16 cellular contexts compared by ENCODE assay signal in genomic region chr19:38843175-38843758, GRCh38. TPM values are rescaled to one million over a fixed set of nuclear protein-coding genes. Genes with fewer than 3 reads are reported as not detected.
DNase-seq lines count a peak whose midpoint lies in the region; ATAC-seq and TF ChIP-seq lines count a peak whose summit lies in the region.
"Had no signal": no experiment of that assay in that cellular context is flagged by ENCODE, and none has a peak within 500 bp of the region (broad histone marks: within the 10 kb centered on the region; RNA-seq: fewer than 3 reads in every experiment).

No MANE protein-coding gene starts in this region.

- peaks cover 100% of the 10 kb centered on the region for H3K4me1 Mint-ChIP-seq in activated T-cell treated with anti-CD3 and anti-CD28 coated beads, Interleukin-2, amount 50 U/mL, for 72 hours (ENCODE audit: low read depth)
- peaks cover 10% of the 10 kb centered on the region for H3K4me1 Mint-ChIP-seq in endodermal cell
- H3K4me1 Mint-ChIP-seq in stimulated activated naive B cell treated with anti-CD40 and anti-IgM and Interleukin-4, amounts not matched to agents 10 μg/mL and 1 μg/mL and 100 μg/mL, for 72 hours: peaks cover 52 to 86% of the 10 kb centered on the region in 2 donors

- peaks cover 31 to 76% of the 10 kb centered on the region in 2 donors for H3K36me3 Mint-ChIP-seq in activated T-cell treated with anti-CD3 and anti-CD28 coated beads, Interleukin-2, amount 50 U/mL, for 72 hours (ENCODE audit: insufficient read depth in 2 of 2)
- H3K36me3 Mint-ChIP-seq in endodermal cell (ENCODE audit: low read depth): peaks cover 94% of the 10 kb centered on the region
- peaks cover 65 to 84% of the 10 kb centered on the region in 2 donors for H3K36me3 Mint-ChIP-seq in stimulated activated naive B cell treated with anti-CD40 and anti-IgM and Interleukin-4, amounts not matched to agents 10 μg/mL and 1 μg/mL and 100 μg/mL, for 72 hours

- H3K9ac ChIP-seq in endodermal cell (ENCODE audit: extremely low read depth, low read length, poor library complexity, severe bottlenecking): no peak overlapping the region

- WGBS in endodermal cell (ENCODE audit: insufficient coverage in 1 of 2, insufficient read length in 1 of 2), 2 experiments: 96 to 98% methylated on average over 5 to 9 of the region's 9 CpGs

- no peak for ATAC-seq in activated T-cell treated with anti-CD3 and anti-CD28 coated beads, Interleukin-2, amount 50 U/mL, for 72 hours (replicated peaks in 1 of 2)
- no peak for ATAC-seq in stimulated activated naive B cell treated with anti-CD40 and anti-IgM and Interleukin-4, amounts not matched to agents 10 μg/mL and 1 μg/mL and 100 μg/mL, for 72 hours (replicated peaks)
- no peak for ATAC-seq in HG03097 (IDR thresholded peaks at IDR 0.05; ENCODE audit: low FRiP score, unreplicated experiment)
- no peak for ATAC-seq in GM18873 (IDR thresholded peaks at IDR 0.05; ENCODE audit: low FRiP score, unreplicated experiment)
- ATAC-seq: esophagus mucosa had no signal

- no peak for DNase-seq in activated T-cell treated with anti-CD3 and anti-CD28 coated beads, Interleukin-2, amount 50 U/mL, for 72 hours
- no peak for DNase-seq in activated T-cell treated with anti-CD3 and anti-CD28 coated beads, Interleukin-2, amount 50 U/mL, for 1 hour
- DNase-seq in RWPE1 (ENCODE audit: low spot score) (no peak), endodermal cell (no peak), islet precursor cell (no peak)
- DNase-seq in stimulated activated naive B cell treated with anti-CD40 and anti-IgM and Interleukin-4, amounts not matched to agents 10 μg/mL and 1 μg/mL and 100 μg/mL, for 72 hours: no peak
- DNase-seq: DMS79 treated with DMSO at 0.1 percent for 48 hours, hippocampal formation had no signal

- H3K9me3 ChIP-seq in endodermal cell (ENCODE audit: control insufficient read depth, low read length): no peaks in the 10 kb centered on the region
- H3K9me3 ChIP-seq: vagina had no signal

- H3K36me3 ChIP-seq in endodermal cell (ENCODE audit: control insufficient read depth, insufficient read depth, low read length): peaks cover 96% of the 10 kb centered on the region

- TF ChIP-seq CTCF in RWPE1 (conservative IDR thresholded peaks at IDR 0.05; ENCODE audit: low read depth) (no peak), endodermal cell (conservative IDR thresholded peaks at IDR 0.05) (no peak)

- peak overlapping the region; percentile 88 for H3K27ac Mint-ChIP-seq in activated T-cell treated with anti-CD3 and anti-CD28 coated beads, Interleukin-2, amount 50 U/mL, for 72 hours
- H3K27ac Mint-ChIP-seq in endodermal cell: peak overlapping the region; percentile 56
- peak overlapping the region; percentile 80 for H3K27ac Mint-ChIP-seq in stimulated activated naive B cell treated with anti-CD40 and anti-IgM and Interleukin-4, amounts not matched to agents 10 μg/mL and 1 μg/mL and 100 μg/mL, for 72 hours

- CTCF ChIA-PET in RWPE1 (lab: Yijun Ruan, JAX): no interaction called here

- H3K9me3 Mint-ChIP-seq in activated T-cell treated with anti-CD3 and anti-CD28 coated beads, Interleukin-2, amount 50 U/mL, for 72 hours: no peaks in the 10 kb centered on the region
- no peaks in the 10 kb centered on the region for H3K9me3 Mint-ChIP-seq in endodermal cell
- no peaks in the 10 kb centered on the region for H3K9me3 Mint-ChIP-seq in stimulated activated naive B cell treated with anti-CD40 and anti-IgM and Interleukin-4, amounts not matched to agents 10 μg/mL and 1 μg/mL and 100 μg/mL, for 72 hours

- H3K4me3 Mint-ChIP-seq in activated T-cell treated with anti-CD3 and anti-CD28 coated beads, Interleukin-2, amount 50 U/mL, for 72 hours: peak overlapping the region; percentile 69 to 92
- no peak overlapping the region for H3K4me3 Mint-ChIP-seq in endodermal cell
- peak overlapping the region; percentile 59 to 61 for H3K4me3 Mint-ChIP-seq in stimulated activated naive B cell treated with anti-CD40 and anti-IgM and Interleukin-4, amounts not matched to agents 10 μg/mL and 1 μg/mL and 100 μg/mL, for 72 hours

- H3K4me1 ChIP-seq in endodermal cell (ENCODE audit: control insufficient read depth, insufficient read depth, low read length): peaks cover 8% of the 10 kb centered on the region

- H3K27me3 Mint-ChIP-seq in activated T-cell treated with anti-CD3 and anti-CD28 coated beads, Interleukin-2, amount 50 U/mL, for 72 hours (ENCODE audit: low read depth): no peaks in the 10 kb centered on the region
- H3K27me3 Mint-ChIP-seq in endodermal cell (ENCODE audit: insufficient read depth): no peaks in the 10 kb centered on the region
- H3K27me3 Mint-ChIP-seq in stimulated activated naive B cell treated with anti-CD40 and anti-IgM and Interleukin-4, amounts not matched to agents 10 μg/mL and 1 μg/mL and 100 μg/mL, for 72 hours: no peaks in the 10 kb centered on the region

- H3K27me3 ChIP-seq in endodermal cell (ENCODE audit: control insufficient read depth, insufficient read depth, low read length, poor library complexity, severe bottlenecking): no peaks in the 10 kb centered on the region
- H3K27me3 ChIP-seq: vagina had no signal

- POLR2A ChIA-PET in RWPE1 (lab: Yijun Ruan, JAX; ENCODE audit: low non-redundant PET): no interaction called here

- H3K4me3 ChIP-seq in endodermal cell (ENCODE audit: low read length): no peak overlapping the region
- H3K4me3 ChIP-seq: vagina had no signal

- peak overlapping the region; percentile 99 for H3K27ac ChIP-seq in RWPE1
- H3K27ac ChIP-seq in endodermal cell (ENCODE audit: low read depth, low read length): no peak overlapping the region
- H3K27ac ChIP-seq: HL-60, vagina had no signal

RNA-seq across cellular contexts. Expression of gene HNRNPL, which starts 6.5 kb away (rescaled TPM):
- total RNA-seq in activated T-cell treated with anti-CD3 and anti-CD28 coated beads, Interleukin-2, amount 50 U/mL, for 72 hours: 100 to 1,000 TPM; 427 to 457 TPM
- total RNA-seq in endodermal cell: 100 to 1,000 TPM; 607 to 646 TPM
- polyA plus RNA-seq in endodermal cell (2013, experiment 1 of 2): 602 TPM
- 584 TPM for polyA plus RNA-seq in endodermal cell (2013, experiment 2 of 2)

RNA-seq across cellular contexts. Expression of gene ECH1, which starts 11.7 kb away (rescaled TPM):
- total RNA-seq in activated T-cell treated with anti-CD3 and anti-CD28 coated beads, Interleukin-2, amount 50 U/mL, for 72 hours: 100 to 1,000 TPM; 183 to 210 TPM
- 100 to 1,000 TPM; 114 to 129 TPM for total RNA-seq in endodermal cell
- polyA plus RNA-seq in endodermal cell (2013, experiment 1 of 2): 72.3 TPM
- 68.9 TPM for polyA plus RNA-seq in endodermal cell (2013, experiment 2 of 2)

RNA-seq across cellular contexts. Expression of gene LGALS4, which starts 30.5 kb away (rescaled TPM):
- 1 to 10 TPM; 2.3 to 4.1 TPM for total RNA-seq in activated T-cell treated with anti-CD3 and anti-CD28 coated beads, Interleukin-2, amount 50 U/mL, for 72 hours
- under 1 TPM; 0.49 to 0.84 TPM for total RNA-seq in endodermal cell
- polyA plus RNA-seq in endodermal cell (2013, experiment 1 of 2): 0.50 TPM
- polyA plus RNA-seq in endodermal cell (2013, experiment 2 of 2): 0.29 TPM
- total RNA-seq: osteoblast, vagina had no signal

RNA-seq across cellular contexts. Expression of gene RINL, which starts 34.8 kb away (rescaled TPM):
- 100 to 1,000 TPM; 122 to 151 TPM for total RNA-seq in activated T-cell treated with anti-CD3 and anti-CD28 coated beads, Interleukin-2, amount 50 U/mL, for 72 hours
- 1 to 10 TPM; 4.8 to 6.7 TPM for total RNA-seq in endodermal cell
- polyA plus RNA-seq in endodermal cell (2013, experiment 1 of 2): 1.7 TPM
- polyA plus RNA-seq in endodermal cell (2013, experiment 2 of 2): 1.9 TPM

RNA-seq across cellular contexts. Expression of gene LGALS7B, which starts 54.3 kb away (rescaled TPM):
- not detected for total RNA-seq in activated T-cell treated with anti-CD3 and anti-CD28 coated beads, Interleukin-2, amount 50 U/mL, for 72 hours
- total RNA-seq in endodermal cell: not detected
- polyA plus RNA-seq in endodermal cell (2013, experiment 1 of 2): not detected
- polyA plus RNA-seq in endodermal cell (2013, experiment 2 of 2): not detected
- total RNA-seq: H4, liver, osteoblast had no signal
